Comparison of ENCODE assay signal across 21 cellular contexts in genomic region chr13:78176880-78177279, GRCh38.
DNase-seq lines count a peak whose midpoint lies in the region; ATAC-seq, FAIRE-seq and TF ChIP-seq lines count a peak whose summit lies in the region.
"Had no signal": no experiment of that assay in that cellular context is flagged by ENCODE, and none has a peak within 500 bp of the region (broad histone marks: within the 10 kb centered on the region; RNA-seq: fewer than 3 reads in every experiment).

No MANE protein-coding gene starts in this region.

- no peak overlapping the region for H3K4me3 Mint-ChIP-seq in activated naive CD4-positive, alpha-beta T cell treated with anti-CD3 and anti-CD28 coated beads, Interleukin-2, amount 10 ng/mL, durations not matched to agents 7 days and 5 days
- no peak overlapping the region for H3K4me3 Mint-ChIP-seq in chondrocyte (ENCODE audit: unreplicated experiment)
- H3K4me3 Mint-ChIP-seq: CD14-positive monocyte; CD4-positive, alpha-beta memory T cell; HFFc6; IgD-negative memory B cell had no signal

- POLR2A ChIA-PET in GM12878 (lab: Charles Lee), result no interaction called here

- no peak for TF ChIP-seq POLR2A in GM12878 (IDR thresholded peaks at IDR 0.05; ENCODE audit: low read depth, low read length)

- no TSS peak for BruUV-seq in GM12878 (replicated peaks; lab: Mats Ljungman, UMichigan)

- H3K36me3 ChIP-seq in GM12878 (ENCODE audit: control insufficient read depth in 2 of 2, insufficient read depth in 2 of 2, low read length in 1 of 2), result no peaks in the 10 kb centered on the region
- H3K36me3 ChIP-seq: BLaER1 had no signal

- CTCF ChIA-PET in activated naive CD4-positive, alpha-beta T cell treated with anti-CD3 and anti-CD28 coated beads, Interleukin-2, amount 10 ng/mL, durations not matched to agents 7 days and 5 days (lab: Charles Lee), result no interaction called here
- CTCF ChIA-PET in GM12878 (lab: Yijun Ruan, JAX), result no interaction called here

- H3K4me3 ChIP-seq in GM12878, result no peak overlapping the region
- H3K4me3 ChIP-seq: BLaER1 had no signal

- no peaks in the 10 kb centered on the region for H3K4me1 Mint-ChIP-seq in activated naive CD4-positive, alpha-beta T cell treated with anti-CD3 and anti-CD28 coated beads, Interleukin-2, amount 10 ng/mL, durations not matched to agents 7 days and 5 days
- no peaks in the 10 kb centered on the region for H3K4me1 Mint-ChIP-seq in chondrocyte (ENCODE audit: low read depth)
- H3K4me1 Mint-ChIP-seq: CD14-positive monocyte had no signal

- no peak for FAIRE-seq in GM12878 (lab: Jason Lieb, UNC)
- FAIRE-seq: GM12891, HepG2 had no signal

- SMC1A ChIA-PET in GM12878 (lab: Charles Lee; ENCODE audit: uncharacterized antibody, unreplicated experiment), result no interaction called here

- H3K9me3 ChIP-seq in GM12878 (replicated peaks; ENCODE audit: control insufficient read depth, insufficient read depth, low read length), result no peaks in the 10 kb centered on the region; the same call in 2 of the 3 replicates
- H3K9me3 ChIP-seq: BLaER1 had no signal

- no peaks in the 10 kb centered on the region for H3K27me3 Mint-ChIP-seq in activated naive CD4-positive, alpha-beta T cell treated with anti-CD3 and anti-CD28 coated beads, Interleukin-2, amount 10 ng/mL, durations not matched to agents 7 days and 5 days
- H3K27me3 Mint-ChIP-seq in chondrocyte (ENCODE audit: low read depth), result peaks cover 3% of the 10 kb centered on the region
- H3K27me3 Mint-ChIP-seq: IgD-negative memory B cell had no signal

- peak overlapping the region; percentile 37 for H3K27ac Mint-ChIP-seq in activated naive CD4-positive, alpha-beta T cell treated with anti-CD3 and anti-CD28 coated beads, Interleukin-2, amount 10 ng/mL, durations not matched to agents 7 days and 5 days
- no peak overlapping the region for H3K27ac Mint-ChIP-seq in chondrocyte (ENCODE audit: unreplicated experiment)
- H3K27ac Mint-ChIP-seq: CD4-positive, alpha-beta memory T cell; HFFc6; IgD-negative memory B cell had no signal

- ATAC-seq in GM12878, result no peak
- no peak for ATAC-seq in HG03378 (IDR thresholded peaks at IDR 0.05; ENCODE audit: unreplicated experiment)
- ATAC-seq: HCT116, HepG2 had no signal

- H2AFZ ChIP-seq in GM12878 (ENCODE audit: control insufficient read depth, low read depth, low read length), result no peak overlapping the region

- H3K27ac ChIP-seq in GM12878 (ENCODE audit: control insufficient read depth, insufficient read depth), result no peak overlapping the region
- H3K27ac ChIP-seq: BLaER1 had no signal

- in situ Hi-C loops in GM12878 (cut with MboI), result no loop called here

- no peaks in the 10 kb centered on the region for H3K79me2 ChIP-seq in GM12878 (ENCODE audit: control insufficient read depth, insufficient read depth, low read length)

- intact Hi-C loops in GM12878 (cut with micrococcal nuclease; ENCODE audit: unreplicated experiment), result no loop called here

- no peaks in the 10 kb centered on the region for H3K36me3 Mint-ChIP-seq in activated naive CD4-positive, alpha-beta T cell treated with anti-CD3 and anti-CD28 coated beads, Interleukin-2, amount 10 ng/mL, durations not matched to agents 7 days and 5 days
- no peaks in the 10 kb centered on the region for H3K36me3 Mint-ChIP-seq in chondrocyte (ENCODE audit: low read depth)
- H3K36me3 Mint-ChIP-seq: CD14-positive monocyte; CD4-positive, alpha-beta memory T cell; IgD-negative memory B cell had no signal

- DNase-seq in activated naive CD4-positive, alpha-beta T cell treated with anti-CD3 and anti-CD28 coated beads, Interleukin-2, amount 10 ng/mL, durations not matched to agents 7 days and 5 days, result no peak
- DNase-seq in activated naive CD4-positive, alpha-beta T cell (lab: John Stamatoyannopoulos, UW), result no peak
- DNase-seq in GM12878 (ENCODE audit: low read depth, low spot score), result no peak
- peak; percentile 6 for DNase-seq in myocyte (ENCODE audit: low read depth)
- no peak for DNase-seq in chondrocyte (ENCODE audit: low spot score)
- DNase-seq in NCI-H128 (lab: John Stamatoyannopoulos, UW; ENCODE audit: unreplicated experiment), result no peak
- DNase-seq: 8988T; CD4-positive, alpha-beta memory T cell; DMS153; DND-41; EL; GOT3; H7; HFFc6 had no signal

- no peak overlapping the region for H3K9ac ChIP-seq in GM12878 (ENCODE audit: control insufficient read depth, insufficient read depth, low read length)
- H3K9ac ChIP-seq: BLaER1 had no signal

- no peak for TF ChIP-seq EP300 in GM12878 (IDR thresholded peaks at IDR 0.05; ENCODE audit: borderline replicate concordance in 1 of 2, control insufficient read depth in 1 of 2, low read depth in 2 of 2, low read length in 2 of 2)

- TF ChIP-seq CTCF in GM12878 (IDR thresholded peaks at IDR 0.05 in 2 of 3, conservative IDR thresholded peaks at IDR 0.05 in 1 of 3; ENCODE audit: control insufficient read depth in 2 of 3, extremely low read depth in 1 of 3, insufficient read depth in 1 of 3, low read depth in 3 of 3, low read length in 3 of 3) (no peak), chondrocyte (IDR thresholded peaks at IDR 0.05) (no peak)

- no peaks in the 10 kb centered on the region for H3K27me3 ChIP-seq in GM12878 (replicated peaks in 1 of 2; ENCODE audit: control insufficient read depth in 2 of 2, insufficient read depth in 2 of 2, low read length in 1 of 2)
- H3K27me3 ChIP-seq: BLaER1 had no signal

- no peaks in the 10 kb centered on the region for H3K4me1 ChIP-seq in GM12878 (ENCODE audit: control insufficient read depth, insufficient read depth, low read length)
- H3K4me1 ChIP-seq: BLaER1 had no signal

- no peaks in the 10 kb centered on the region for H3K9me3 Mint-ChIP-seq in activated naive CD4-positive, alpha-beta T cell treated with anti-CD3 and anti-CD28 coated beads, Interleukin-2, amount 10 ng/mL, durations not matched to agents 7 days and 5 days
- peaks cover 15% of the 10 kb centered on the region for H3K9me3 Mint-ChIP-seq in chondrocyte (ENCODE audit: low read depth)
- H3K9me3 Mint-ChIP-seq: HFFc6 had no signal

- WGBS in GM12878 (ENCODE audit: insufficient coverage, insufficient replicate concordance, low lambda C conversion rate, missing lambda C conversion rate), result 17% methylated on average over 2 of the region's 2 CpGs

- H3K4me2 ChIP-seq in GM12878 (ENCODE audit: control insufficient read depth, insufficient read depth), result no peak overlapping the region
- H3K4me2 ChIP-seq: BLaER1 had no signal

- no peaks in the 10 kb centered on the region for H4K20me1 ChIP-seq in GM12878 (ENCODE audit: control insufficient read depth, insufficient read depth)
- H4K20me1 ChIP-seq: BLaER1 had no signal

- no peak for TF ChIP-seq RAD21 in GM12878 (IDR thresholded peaks at IDR 0.05; ENCODE audit: insufficient read depth, low read depth, low read length)

- RAD21 ChIA-PET in GM12878 (lab: Charles Lee; ENCODE audit: unreplicated experiment), result no interaction called here

TF ChIP-seq in GM12878, 131 proteins besides CTCF, POLR2A, EP300 and RAD21:
- TF ChIP-seq HSF1 (IDR thresholded peaks at IDR 0.05; ENCODE audit: low read depth, low read length) (no peak), RUNX3 (IDR thresholded peaks at IDR 0.05; ENCODE audit: low read length) (0 out of 2 replicates have a peak, but pooled peaks have one; percentile 6), MEF2B (IDR thresholded peaks at IDR 0.05; ENCODE audit: partially characterized antibody, poor library complexity, severe bottlenecking) (peak; percentile 38), POLR2AphosphoS2 (IDR thresholded peaks at IDR 0.05; ENCODE audit: low read depth, low read length) (no peak), MYB (IDR thresholded peaks at IDR 0.05; ENCODE audit: borderline replicate concordance, low read depth, low read length) (no peak)
